Comparison of ENCODE assay signal across 1 cellular context in the genomic region with DNA sequence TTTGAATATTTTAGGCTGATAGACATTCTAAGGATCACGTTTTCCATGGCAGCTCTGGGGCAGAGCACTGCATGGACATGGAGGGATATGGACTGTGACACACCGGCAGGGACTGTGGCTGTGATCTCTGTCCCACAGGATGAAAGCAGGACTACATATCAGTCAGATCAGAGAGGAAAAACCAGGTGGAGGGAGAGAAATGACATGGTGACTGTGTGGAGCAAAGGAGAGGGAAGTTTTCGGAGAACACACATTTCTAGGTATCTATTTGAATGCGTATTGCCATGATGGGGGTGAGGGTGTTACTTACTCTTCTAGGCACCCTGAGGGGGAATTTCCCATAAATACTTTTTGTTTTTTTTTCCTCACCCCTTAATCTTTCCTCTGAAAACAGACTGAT.
A peak's percentile ranks its signal among the peaks of the same experiment; 100 is the strongest.
TF ChIP-seq lines count a peak whose summit lies in the region.

No MANE protein-coding gene starts in this region.

TF ChIP-seq in GM12878, 131 proteins besides CTCF, POLR2A, EP300 and RAD21:
- no peak for TF ChIP-seq NFYA (IDR thresholded peaks at IDR 0.05; ENCODE audit: borderline replicate concordance, low read depth, low read length)
- TF ChIP-seq PML (IDR thresholded peaks at IDR 0.05; ENCODE audit: low read length): no peak
- no peak for TF ChIP-seq RAD51 (IDR thresholded peaks at IDR 0.05)
- TF ChIP-seq IRF4 (IDR thresholded peaks at IDR 0.05; ENCODE audit: low read depth, low read length): peak; percentile 12; the same call in 1 of the 2 replicates
- TF ChIP-seq RELB (IDR thresholded peaks at IDR 0.05; ENCODE audit: low read depth): peak; percentile 38
- peak; percentile 69; the same call in 1 of the 2 replicates for TF ChIP-seq EED (IDR thresholded peaks at IDR 0.05; ENCODE audit: low read depth)
- TF ChIP-seq BCL11A (IDR thresholded peaks at IDR 0.05; ENCODE audit: low read depth, low read length): peak; percentile 30; the same call in 1 of the 2 replicates
- peak; percentile 29 for TF ChIP-seq RUNX3 (IDR thresholded peaks at IDR 0.05; ENCODE audit: low read length)
- TF ChIP-seq, protein P1, sequence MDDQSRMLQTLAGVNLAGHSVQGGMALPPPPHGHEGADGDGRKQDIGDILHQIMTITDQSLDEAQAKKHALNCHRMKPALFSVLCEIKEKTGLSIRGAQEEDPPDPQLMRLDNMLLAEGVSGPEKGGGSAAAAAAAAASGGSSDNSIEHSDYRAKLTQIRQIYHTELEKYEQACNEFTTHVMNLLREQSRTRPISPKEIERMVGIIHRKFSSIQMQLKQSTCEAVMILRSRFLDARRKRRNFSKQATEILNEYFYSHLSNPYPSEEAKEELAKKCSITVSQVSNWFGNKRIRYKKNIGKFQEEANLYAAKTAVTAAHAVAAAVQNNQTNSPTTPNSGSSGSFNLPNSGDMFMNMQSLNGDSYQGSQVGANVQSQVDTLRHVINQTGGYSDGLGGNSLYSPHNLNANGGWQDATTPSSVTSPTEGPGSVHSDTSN (IDR thresholded peaks at IDR 0.05; ENCODE audit: insufficient replicate concordance, low read depth, low read length): no peak
- no peak for TF ChIP-seq FOXK2 (IDR thresholded peaks at IDR 0.05)
- TF ChIP-seq LARP7 (IDR thresholded peaks at IDR 0.05): no peak
- TF ChIP-seq YBX1 (IDR thresholded peaks at IDR 0.05): no peak
- TF ChIP-seq HCFC1 (IDR thresholded peaks at IDR 0.05; ENCODE audit: low read length): no peak
- no peak for TF ChIP-seq GATAD2B (conservative IDR thresholded peaks at IDR 0.05; ENCODE audit: low read depth)
- no peak for TF ChIP-seq IRF3 (IDR thresholded peaks at IDR 0.05)
